In genomic region chr19:763869-764268, GRCh38 we compare ENCODE assay signal across 29 cellular contexts. TPM values are rescaled to one million over a fixed set of nuclear protein-coding genes. Genes with fewer than 3 reads are reported as not detected.
"Had no signal": no experiment of that assay in that cellular context is flagged by ENCODE, and none has a peak within 500 bp of the region (broad histone marks: within the 10 kb centered on the region; RNA-seq: fewer than 3 reads in every experiment).

No MANE protein-coding gene starts in this region.

- H3K27me3 ChIP-seq: SJCRH30 had no signal

- H3K27me3 Mint-ChIP-seq: activated CD8-positive, alpha-beta memory T cell treated with anti-CD3 and anti-CD28 coated beads, Interleukin-2, amount 10 ng/mL, durations not matched to agents 7 days and 5 days; activated naive CD8-positive, alpha-beta T cell; activated naive CD8-positive, alpha-beta T cell treated with anti-CD3 and anti-CD28 coated beads, Interleukin-2, amount 50 U/mL, for 24 hours; brain had no signal

- H3K27ac ChIP-seq: SJCRH30, SK-N-MC, WERI-Rb-1 had no signal

- H3K36me3 Mint-ChIP-seq: activated CD8-positive, alpha-beta memory T cell treated with anti-CD3 and anti-CD28 coated beads, Interleukin-2, amount 10 ng/mL, durations not matched to agents 7 days and 5 days; activated naive CD4-positive, alpha-beta T cell treated with anti-CD3 and anti-CD28 coated beads, Interleukin-2, amount 10 ng/mL, durations not matched to agents 7 days and 5 days; activated naive CD8-positive, alpha-beta T cell had no signal

- DNase-seq: activated CD4-positive, alpha-beta memory T cell treated with anti-CD3 and anti-CD28 coated beads, Interleukin-2, amount 10 ng/mL, durations not matched to agents 7 days and 5 days; activated CD4-positive, alpha-beta T cell treated with anti-CD3 and anti-CD28 coated beads for 1 hour; activated CD4-positive, alpha-beta T cell treated with anti-CD3 and anti-CD28 coated beads for 48 hours; activated CD4-positive, CD25-positive, alpha-beta regulatory T cell; activated CD8-positive, alpha-beta memory T cell treated with anti-CD3 and anti-CD28 coated beads for 24 hours; activated CD8-positive, alpha-beta memory T cell treated with anti-CD3 and anti-CD28 coated beads, Interleukin-2, amount 10 ng/mL, durations not matched to agents 7 days and 5 days; activated CD8-positive, alpha-beta memory T cell treated with anti-CD3 and anti-CD28 coated beads, Interleukin-2, amount 50 U/mL, for 48 hours; activated effector memory CD4-positive, alpha-beta T cell treated with Interleukin-2 at 50 U/mL for 16 hours; activated naive CD4-positive, alpha-beta T cell treated with anti-CD3 and anti-CD28 coated beads, Interleukin-2, amount 10 ng/mL, durations not matched to agents 7 days and 5 days; activated naive CD8-positive, alpha-beta T cell treated with anti-CD3 and anti-CD28 coated beads, Interleukin-2, amount 50 U/mL, for 24 hours; activated T-cell treated with anti-CD3 and anti-CD28 coated beads, Interleukin-2, amount 50 U/mL, for 48 hours; anterior cingulate cortex; central memory CD4-positive, alpha-beta T cell; NCI-H1048; NCI-H1105 treated with DMSO at 0.1 percent for 48 hours; NCI-H1436 treated with DMSO at 0.1 percent for 48 hours; NCI-H1694 treated with DMSO at 0.1 percent for 48 hours; NCI-H2029; NCI-H345; NCI-H524 treated with DMSO at 0.1 percent for 48 hours; Right ventricle myocardium superior; SJCRH30; T1000; WERI-Rb-1 had no signal

- H3K9me3 ChIP-seq: SJCRH30 had no signal

- ATAC-seq: activated CD8-positive, alpha-beta memory T cell treated with anti-CD3 and anti-CD28 coated beads, Interleukin-2, amount 10 ng/mL, durations not matched to agents 7 days and 5 days; activated naive CD8-positive, alpha-beta T cell treated with anti-CD3 and anti-CD28 coated beads, Interleukin-2, amount 50 U/mL, for 24 hours had no signal

- H3K36me3 ChIP-seq: SJCRH30, WERI-Rb-1 had no signal

- H3K27ac Mint-ChIP-seq: activated CD4-positive, alpha-beta memory T cell treated with anti-CD3 and anti-CD28 coated beads, Interleukin-2, amount 10 ng/mL, durations not matched to agents 7 days and 5 days; activated CD8-positive, alpha-beta memory T cell treated with anti-CD3 and anti-CD28 coated beads, Interleukin-2, amount 10 ng/mL, durations not matched to agents 7 days and 5 days; activated naive CD4-positive, alpha-beta T cell treated with anti-CD3 and anti-CD28 coated beads, Interleukin-2, amount 10 ng/mL, durations not matched to agents 7 days and 5 days; activated naive CD8-positive, alpha-beta T cell; activated naive CD8-positive, alpha-beta T cell treated with anti-CD3 and anti-CD28 coated beads, Interleukin-2, amount 50 U/mL, for 24 hours; brain had no signal

- H3K4me1 ChIP-seq: SJCRH30 had no signal

- H3K4me1 Mint-ChIP-seq: activated CD4-positive, alpha-beta memory T cell treated with anti-CD3 and anti-CD28 coated beads, Interleukin-2, amount 10 ng/mL, durations not matched to agents 7 days and 5 days; activated CD8-positive, alpha-beta memory T cell treated with anti-CD3 and anti-CD28 coated beads, Interleukin-2, amount 10 ng/mL, durations not matched to agents 7 days and 5 days; activated naive CD4-positive, alpha-beta T cell treated with anti-CD3 and anti-CD28 coated beads, Interleukin-2, amount 10 ng/mL, durations not matched to agents 7 days and 5 days; activated naive CD8-positive, alpha-beta T cell treated with anti-CD3 and anti-CD28 coated beads, Interleukin-2, amount 50 U/mL, for 24 hours had no signal

- H3K4me3 Mint-ChIP-seq: activated CD4-positive, alpha-beta memory T cell treated with anti-CD3 and anti-CD28 coated beads, Interleukin-2, amount 10 ng/mL, durations not matched to agents 7 days and 5 days; activated CD8-positive, alpha-beta memory T cell treated with anti-CD3 and anti-CD28 coated beads, Interleukin-2, amount 10 ng/mL, durations not matched to agents 7 days and 5 days; activated naive CD4-positive, alpha-beta T cell treated with anti-CD3 and anti-CD28 coated beads, Interleukin-2, amount 10 ng/mL, durations not matched to agents 7 days and 5 days; activated naive CD8-positive, alpha-beta T cell; activated naive CD8-positive, alpha-beta T cell treated with anti-CD3 and anti-CD28 coated beads, Interleukin-2, amount 50 U/mL, for 24 hours; brain had no signal

- H3K4me3 ChIP-seq: SJCRH30, SK-N-MC had no signal

RNA-seq across cellular contexts. Expression of gene MISP, which starts 13.0 kb away (rescaled TPM):
- total RNA-seq: activated CD4-positive, alpha-beta memory T cell treated with anti-CD3 and anti-CD28 coated beads, Interleukin-2, amount 10 ng/mL, durations not matched to agents 7 days and 5 days; activated CD8-positive, alpha-beta memory T cell treated with anti-CD3 and anti-CD28 coated beads, Interleukin-2, amount 10 ng/mL, durations not matched to agents 7 days and 5 days; Right ventricle myocardium superior; T-helper 1 cell treated with Interleukin-12 subunit alpha and Interleukin-12 subunit beta and Interleukin-4 antibody, amounts not matched to agents 30 ng/mL and 1 ng/mL, for 36 hours; T-helper 2 cell treated with Interferon-gamma antibody and Interleukin-4, amounts not matched to agents 100 ng/mL and 5 ng/mL, for 36 hours had no signal

RNA-seq across cellular contexts. Expression of gene PALM, which starts 55.1 kb away (rescaled TPM):
- total RNA-seq: activated CD4-positive, alpha-beta memory T cell treated with anti-CD3 and anti-CD28 coated beads, Interleukin-2, amount 10 ng/mL, durations not matched to agents 7 days and 5 days; activated CD8-positive, alpha-beta memory T cell treated with anti-CD3 and anti-CD28 coated beads, Interleukin-2, amount 10 ng/mL, durations not matched to agents 7 days and 5 days; T-helper 1 cell treated with Interleukin-12 subunit alpha and Interleukin-12 subunit beta and Interleukin-4 antibody, amounts not matched to agents 30 ng/mL and 1 ng/mL, for 36 hours; T-helper 2 cell treated with Interferon-gamma antibody and Interleukin-4, amounts not matched to agents 100 ng/mL and 5 ng/mL, for 36 hours had no signal

RNA-seq across cellular contexts. Expression of gene PLPPR3, which starts 57.9 kb away (rescaled TPM):
- total RNA-seq: activated CD4-positive, alpha-beta memory T cell treated with anti-CD3 and anti-CD28 coated beads, Interleukin-2, amount 10 ng/mL, durations not matched to agents 7 days and 5 days; activated CD8-positive, alpha-beta memory T cell treated with anti-CD3 and anti-CD28 coated beads, Interleukin-2, amount 10 ng/mL, durations not matched to agents 7 days and 5 days; Right ventricle myocardium superior; SJCRH30; T-helper 1 cell treated with Interleukin-12 subunit alpha and Interleukin-12 subunit beta and Interleukin-4 antibody, amounts not matched to agents 30 ng/mL and 1 ng/mL, for 36 hours; T-helper 2 cell treated with Interferon-gamma antibody and Interleukin-4, amounts not matched to agents 100 ng/mL and 5 ng/mL, for 36 hours had no signal
